12 cellular contexts compared by ENCODE assay signal in the genomic region with DNA sequence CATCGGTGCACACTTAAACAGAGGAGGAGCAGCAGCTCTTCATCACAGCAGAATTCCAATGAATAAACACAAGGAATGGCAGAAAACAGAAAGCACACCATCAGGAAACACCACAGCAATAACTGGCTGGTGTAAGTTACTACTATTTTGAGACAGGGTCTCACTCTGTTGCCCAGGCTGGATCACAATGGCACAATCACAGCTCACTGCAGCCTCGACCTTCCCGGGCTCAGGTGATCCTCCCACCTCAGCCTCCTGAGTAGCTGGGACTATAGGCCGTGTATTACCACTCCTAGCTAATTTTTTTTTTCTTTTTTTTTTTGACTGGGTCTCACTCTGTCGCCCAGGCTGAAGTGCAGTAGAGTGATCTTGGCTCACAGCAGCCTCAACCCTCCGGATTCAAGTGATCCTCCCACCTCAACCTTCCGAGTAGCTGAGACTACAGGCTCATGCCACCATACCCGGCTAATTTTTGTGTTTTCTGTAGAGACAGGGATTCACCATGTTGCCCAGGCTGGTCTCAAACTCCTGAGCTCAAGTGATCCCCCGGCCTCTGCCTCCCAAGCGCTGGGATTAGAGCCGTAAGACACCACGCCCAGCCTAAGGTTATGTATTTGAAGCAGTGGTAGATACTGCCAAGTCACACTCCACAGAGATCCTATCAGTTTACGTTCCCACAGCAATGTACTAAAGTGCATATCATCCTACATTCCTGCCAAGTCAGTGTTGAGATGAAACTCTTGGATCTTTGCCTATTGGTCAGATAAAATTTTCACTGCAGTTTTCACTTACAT. TPM values are rescaled to one million over a fixed set of nuclear protein-coding genes. Genes with fewer than 3 reads are reported as not detected.
DNase-seq lines count a peak whose midpoint lies in the region; ATAC-seq, FAIRE-seq and TF ChIP-seq lines count a peak whose summit lies in the region.
"Had no signal": no experiment of that assay in that cellular context is flagged by ENCODE, and none has a peak within 500 bp of the region (broad histone marks: within the 10 kb centered on the region; RNA-seq: fewer than 3 reads in every experiment).

No MANE protein-coding gene starts in this region.

- peak; percentile 61 for TF ChIP-seq EP300 in K562 (IDR thresholded peaks at IDR 0.05; ENCODE audit: low read length)
- TF ChIP-seq EP300 in transverse colon (IDR thresholded peaks at IDR 0.05; ENCODE audit: low read depth): no peak

- ATAC-seq in K562: peak; percentile 97
- no peak for ATAC-seq in GM18498 (IDR thresholded peaks at IDR 0.05; ENCODE audit: unreplicated experiment)
- ATAC-seq in GM21786 (IDR thresholded peaks at IDR 0.05; ENCODE audit: unreplicated experiment): no peak

- H3K27ac ChIP-seq in 22Rv1: peak overlapping the region; percentile 90
- peak overlapping the region; percentile 70 for H3K27ac ChIP-seq in K562 (ENCODE audit: extremely low read depth, low read depth, low read length)
- peak overlapping the region; percentile 14 to 72 for H3K27ac ChIP-seq in kidney (ENCODE audit: low read depth in 2 of 2, low read length in 2 of 2)
- no peak overlapping the region for H3K27ac ChIP-seq in transverse colon
- H3K27ac ChIP-seq: BLaER1 had no signal

- BruUV-seq in K562 (replicated peaks; lab: Mats Ljungman, UMichigan): no TSS peak

- peak overlapping the region; percentile 54; the same call in 1 of the 2 replicates for H3K4me2 ChIP-seq in K562 (ENCODE audit: insufficient read depth, low read length)
- H3K4me2 ChIP-seq: BLaER1 had no signal

- H3K9ac ChIP-seq in K562 (ENCODE audit: insufficient read depth in 1 of 2, low read depth in 2 of 2, low read length in 2 of 2) (peak overlapping the region in 1 of 2 experiments; percentile 14; a peak in 1 of 4 replicates), kidney (ENCODE audit: low read length in 2 of 2) (no peak overlapping the region)
- H3K9ac ChIP-seq: BLaER1 had no signal

- intact Hi-C loops in K562 (cut with micrococcal nuclease): no loop called here
- intact Hi-C loops in kidney (cut with DNase I): no loop called here
- intact Hi-C loops in transverse colon (cut with DNase I; ENCODE audit: low total_unique reads): no loop called here

- no peak overlapping the region for H2AFZ ChIP-seq in K562 (ENCODE audit: low read depth, low read length)

- DNase-seq in HTR-8/SVneo (ENCODE audit: insufficient read length, low spot score) (peak; percentile 57), K562 (ENCODE audit: extremely low read depth in 1 of 4, low spot score in 3 of 4) (peak; percentile 59 to 86 (median 68)), kidney (no peak), COLO668 (lab: John Stamatoyannopoulos, UW; ENCODE audit: unreplicated experiment) (no peak), transverse colon (no peak)
- DNase-seq: activated naive CD4-positive, alpha-beta T cell treated with anti-CD3 and anti-CD28 coated beads, Interleukin-2, amount 50 U/mL, for 16 hours; NCI-H524 had no signal

- peak; percentile 48 for TF ChIP-seq POLR2A in K562 (conservative IDR thresholded peaks at IDR 0.05)
- TF ChIP-seq POLR2A in transverse colon (IDR thresholded peaks at IDR 0.05): no peak

- peaks cover 24% of the 10 kb centered on the region for H4K20me1 ChIP-seq in K562 (replicated peaks; ENCODE audit: control insufficient read depth, insufficient read depth, low read length)

- no peak for TF ChIP-seq RAD21 in K562 (CRISPR knock-in tag; conservative IDR thresholded peaks at IDR 0.05 in 1 of 2, IDR thresholded peaks at IDR 0.05 in 1 of 2)

- 31% methylated on average over 13 of the region's 13 CpGs for WGBS in K562 (ENCODE audit: insufficient coverage, low coverage, missing lambda C conversion rate)
- WGBS in transverse colon (ENCODE audit: low coverage in 1 of 2), 2 donors: 71 to 100% methylated on average over 1 to 13 of the region's 13 CpGs

- H3K79me2 ChIP-seq in K562 (ENCODE audit: control insufficient read depth, insufficient read depth, low read length): peaks cover 84% of the 10 kb centered on the region

- in situ Hi-C loops in K562 (cut with MboI): no loop called here
- in situ Hi-C loops in transverse colon (cut with MboI; ENCODE audit: low pct_ligation_motif_present in 1 of 4, low pct_unique_long_range_greater_than_20kb in 1 of 4, low sequenced_read_pairs in 3 of 4): loop anchor here in 3 of 4 donors (5.0 to 25.0 kb wide), 3 partner anchors 178 to 191 kb away; a partner anchor contains a TSS

- H3K9me3 ChIP-seq in K562 (replicated peaks; ENCODE audit: control insufficient read depth, insufficient read depth, low read depth, low read length) (no peaks in the 10 kb centered on the region), kidney (ENCODE audit: control insufficient read depth in 1 of 2, low read length in 2 of 2) (no peaks in the 10 kb centered on the region), transverse colon (no peaks in the 10 kb centered on the region)
- H3K9me3 ChIP-seq: BLaER1 had no signal

- H3K27me3 ChIP-seq in K562 (ENCODE audit: control insufficient read depth in 2 of 2, insufficient read depth in 2 of 2, low read length in 2 of 2): no peaks in the 10 kb centered on the region
- H3K27me3 ChIP-seq in transverse colon: no peaks in the 10 kb centered on the region
- H3K27me3 ChIP-seq: BLaER1 had no signal

- FAIRE-seq in HTR-8/SVneo (lab: Jason Lieb, UNC) (peak; percentile 44), K562 (lab: Jason Lieb, UNC) (peak; percentile 97), kidney (lab: Jason Lieb, UNC) (no peak)
- FAIRE-seq: TTC549 had no signal

- H3K36me3 ChIP-seq in K562 (ENCODE audit: control insufficient read depth, insufficient read depth, low read length) (peaks cover 64% of the 10 kb centered on the region; the same call in 2 of the 3 replicates), kidney (ENCODE audit: control insufficient read depth in 1 of 2, insufficient read depth in 2 of 2, low read length in 2 of 2) (no peaks in the 10 kb centered on the region), transverse colon (no peaks in the 10 kb centered on the region)

- CTCF ChIA-PET in K562 (lab: Yijun Ruan, JAX; ENCODE audit: low intra/inter-chr PET ratio): no interaction called here

- peaks cover 12 to 25% of the 10 kb centered on the region in 2 experiments; a peak in 4 of 5 replicates for H3K4me1 ChIP-seq in K562 (replicated peaks in 1 of 2; ENCODE audit: control insufficient read depth in 2 of 2, insufficient read depth in 2 of 2, low read length in 2 of 2)
- peaks cover 0 to 2% of the 10 kb centered on the region in 2 donors for H3K4me1 ChIP-seq in kidney (ENCODE audit: control insufficient read depth in 1 of 2, insufficient read depth in 1 of 2, low read depth in 1 of 2, low read length in 2 of 2)
- H3K4me1 ChIP-seq in transverse colon: no peaks in the 10 kb centered on the region

- POLR2A ChIA-PET in K562 (lab: Yijun Ruan, JAX): interaction anchor here (0.7 to 1.9 kb wide), 4 partner anchors 10 to 182 kb away, joined by 3 to 6 read pairs (median 5); a partner anchor contains a TSS

- H3K4me3 ChIP-seq in K562 (no peak overlapping the region), kidney (ENCODE audit: low read length in 2 of 2) (peak overlapping the region; percentile 32 to 51), transverse colon (no peak overlapping the region)
- H3K4me3 ChIP-seq: BLaER1 had no signal

- TF ChIP-seq CTCF in 22Rv1 (IDR thresholded peaks at IDR 0.05) (no peak), K562 (IDR thresholded peaks at IDR 0.05 in 2 of 3, conservative IDR thresholded peaks at IDR 0.05 in 1 of 3; ENCODE audit: insufficient read depth in 2 of 3, low read depth in 1 of 3, low read length in 3 of 3) (no peak), kidney (IDR thresholded peaks at IDR 0.05; ENCODE audit: borderline replicate concordance, extremely low read depth, insufficient read depth) (no peak), transverse colon (IDR thresholded peaks at IDR 0.05) (no peak)

- H3K9me1 ChIP-seq in K562 (ENCODE audit: control insufficient read depth, insufficient read depth, low read length): no peaks in the 10 kb centered on the region

RNA-seq across cellular contexts. Expression of a gene that starts 20.7 kb away (rescaled TPM):
- 286 and 689 TPM in 2 replicates for total RNA-seq in K562 (2011; cell fraction: chromatin; rRNA removed; ENCODE audit: low replicate concordance)
- 343 and 356 TPM in 2 replicates for total RNA-seq in K562 (2011; cell fraction: nucleolus; rRNA removed)
- total RNA-seq in K562 (2011; cell fraction: nucleoplasm; rRNA removed): 330 and 334 TPM in 2 replicates
- total RNA-seq in K562 (2014; rRNA removed): 436 and 520 TPM in 2 replicates
- total RNA-seq in K562 (2014; rRNA removed; fragmentation: Illumina TruSeq; extraction: Trizol): 124 and 126 TPM in 2 replicates
- 174 and 185 TPM in 2 replicates for total RNA-seq in K562 (2015; rRNA removed; fragmentation: Illumina TruSeq; extraction: Trizol)
- 405 and 408 TPM in 2 replicates for total RNA-seq in K562 (2021)
- polyA plus RNA-seq in K562 (2011; rRNA removed): 317 and 437 TPM in 2 replicates
- 306 and 538 TPM in 2 replicates for polyA plus RNA-seq in K562 (2011; cell fraction: cytosol; rRNA removed)
- 577 and 840 TPM in 2 replicates for polyA plus RNA-seq in K562 (2011; cell fraction: nucleus; rRNA removed)
- 242 and 372 TPM in 2 replicates for polyA plus RNA-seq in K562 (2012)
- polyA plus RNA-seq in K562 (2014; fragmentation: Illumina TruSeq; extraction: Trizol): 352 and 398 TPM in 2 replicates
- polyA plus RNA-seq in K562 (2014; fragmentation: Nextera tagmentation; extraction: Ambion mirVana): 10 to 100 TPM; 19.1 to 50.8 TPM
- 292 and 301 TPM in 2 replicates for polyA plus RNA-seq in K562 (2014; rRNA removed)
- 328 and 373 TPM in 2 replicates for polyA minus RNA-seq in K562 (2011; rRNA and poly(A)+ RNA removed)
- polyA minus RNA-seq in K562 (2011; cell fraction: cytosol; rRNA and poly(A)+ RNA removed): 209 and 257 TPM in 2 replicates
- polyA minus RNA-seq in K562 (2011; cell fraction: nucleus; rRNA and poly(A)+ RNA removed): 127 and 130 TPM in 2 replicates
- total RNA-seq in kidney: 86.3 TPM
- 88.8 TPM for polyA plus RNA-seq in kidney (ENCODE audit: insufficient read depth, low read depth, low replicate concordance)
- 100 to 1,000 TPM in 1 of 4 donors, 10 to 100 TPM in 3; 31.8 to 231 (median 57.1) TPM for total RNA-seq in transverse colon

RNA-seq across cellular contexts. Expression of a gene that starts 42.1 kb away (rescaled TPM):
- total RNA-seq in K562 (2011; cell fraction: chromatin; rRNA removed; ENCODE audit: low replicate concordance): 38.8 and 64.6 TPM in 2 replicates
- total RNA-seq in K562 (2011; cell fraction: nucleolus; rRNA removed): 36.6 and 45.7 TPM in 2 replicates
- 34.1 and 38.1 TPM in 2 replicates for total RNA-seq in K562 (2011; cell fraction: nucleoplasm; rRNA removed)
- total RNA-seq in K562 (2014; rRNA removed) (5.9 and 7.2 TPM in 2 replicates), K562 (2014; rRNA removed; fragmentation: Illumina TruSeq; extraction: Trizol) (3.3 and 3.8 TPM in 2 replicates), K562 (2015; rRNA removed; fragmentation: Illumina TruSeq; extraction: Trizol) (5.6 and 5.9 TPM in 2 replicates), K562 (2021) (5.5 and 7.0 TPM in 2 replicates), kidney (16.1 TPM), transverse colon (100 to 1,000 TPM in 1 of 4 donors, 10 to 100 TPM in 3; 27.3 to 139 (median 36.5) TPM)
- polyA plus RNA-seq in K562 (2011; rRNA removed) (10.1 and 10.3 TPM in 2 replicates), K562 (2014; fragmentation: Illumina TruSeq; extraction: Trizol) (6.8 and 7.6 TPM in 2 replicates), K562 (2014; fragmentation: Nextera tagmentation; extraction: Ambion mirVana) (under 1 TPM; 0.53 to 0.84 TPM), K562 (2014; rRNA removed) (7.2 and 9.4 TPM in 2 replicates), kidney (ENCODE audit: insufficient read depth, low read depth, low replicate concordance) (116 TPM)
- 12.0 and 18.4 TPM in 2 replicates for polyA plus RNA-seq in K562 (2011; cell fraction: cytosol; rRNA removed)
- 18.7 and 38.3 TPM in 2 replicates for polyA plus RNA-seq in K562 (2011; cell fraction: nucleus; rRNA removed)
- 11.9 and 26.5 TPM in 2 replicates for polyA plus RNA-seq in K562 (2012)
- 13.1 and 18.6 TPM in 2 replicates for polyA minus RNA-seq in K562 (2011; rRNA and poly(A)+ RNA removed)
- polyA minus RNA-seq in K562 (2011; cell fraction: cytosol; rRNA and poly(A)+ RNA removed): 7.3 and 9.2 TPM in 2 replicates
- 12.4 and 12.6 TPM in 2 replicates for polyA minus RNA-seq in K562 (2011; cell fraction: nucleus; rRNA and poly(A)+ RNA removed)

Comparison
In these comparisons a context has a peak if more than half of its experiments do, and no peak if none do; other contexts are left out.
1. H3K27ac ChIP-seq: peak in 22Rv1 (single experiment), K562 (single experiment) and kidney (2 of 2); none in transverse colon (0 of 4).
2. DNase-seq: peak in HTR-8/SVneo (single experiment) and K562 (4 of 4); none in kidney (single experiment), COLO668 (single experiment) and transverse colon (single experiment).
3. H3K4me3 ChIP-seq: peak in kidney (2 of 2); none in K562 (single experiment) and transverse colon (0 of 4).